ENCODE assay signal across 11 cellular contexts in genomic region chr3:127256138-127256537, GRCh38. TPM values are rescaled to one million over a fixed set of nuclear protein-coding genes. Genes with fewer than 3 reads are reported as not detected.
"Had no signal": no experiment of that assay in that cellular context is flagged by ENCODE, and none has a peak within 500 bp of the region (broad histone marks: within the 10 kb centered on the region; RNA-seq: fewer than 3 reads in every experiment).

No MANE protein-coding gene starts in this region.

- H3K4me1 ChIP-seq: HAP-1 had no signal

- DNase-seq: GM23248, GOT3, H7, H9, HCEC 1CT, HFFc6 had no signal

- H3K4me3 Mint-ChIP-seq: GM23338, H9, HFFc6 had no signal

- H3K27ac Mint-ChIP-seq: GM23338, H9, HFFc6 had no signal

- H3K9me3 ChIP-seq: HAP-1 had no signal

- H3K4me1 Mint-ChIP-seq: GM23338, H9 had no signal

- H3K9me3 Mint-ChIP-seq: HFFc6 had no signal

- H3K4me3 ChIP-seq: GM23248, GM23338, HAP-1 had no signal

- H3K27ac ChIP-seq: GM23248 had no signal

- ATAC-seq: GM23338, HCT116 had no signal

- H3K36me3 ChIP-seq: HAP-1 had no signal

RNA-seq across cellular contexts. Expression of gene PRR20G, which starts 31.7 kb away (rescaled TPM):
- total RNA-seq: GM23248, GM23338, H1, H4, H7, HFFc6 had no signal
